In the genomic region with DNA sequence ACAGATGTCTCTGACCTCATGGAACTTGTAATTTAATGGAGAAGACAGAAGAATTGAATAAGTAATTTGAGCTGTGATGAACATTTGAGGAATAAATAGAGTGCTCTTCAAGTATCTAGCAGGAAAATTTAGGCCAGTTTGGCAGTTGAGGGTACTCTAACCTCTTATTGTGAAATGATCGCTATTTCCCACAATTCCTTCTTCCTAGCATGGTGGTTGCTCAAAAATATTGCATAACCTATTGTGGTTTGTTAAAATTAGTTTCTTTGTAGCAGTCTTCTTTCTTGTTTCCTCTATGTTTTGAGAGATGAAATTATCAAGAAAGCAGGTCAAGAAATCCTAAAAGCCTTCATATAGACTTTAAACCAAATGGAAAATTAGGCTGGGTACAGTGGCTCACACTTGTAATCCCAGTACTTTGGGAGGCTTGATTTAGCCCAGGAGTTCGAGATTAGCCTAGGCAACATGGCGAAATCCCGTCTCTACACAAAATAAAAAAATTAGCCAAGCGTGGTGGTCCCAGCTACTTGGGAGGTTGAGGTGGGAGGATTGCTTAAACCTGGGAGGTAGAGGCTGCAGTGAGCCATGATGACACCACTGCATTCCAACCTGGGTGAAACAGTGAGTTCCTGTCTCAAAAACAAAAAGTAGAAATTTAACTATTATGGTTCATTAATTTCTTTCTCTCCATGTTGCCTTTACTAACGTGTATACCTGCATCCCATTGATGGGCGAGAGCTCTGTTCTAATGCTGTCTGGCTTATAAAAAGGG, we compare ENCODE assay signal across 14 cellular contexts. TPM values are rescaled to one million over a fixed set of nuclear protein-coding genes. Genes with fewer than 3 reads are reported as not detected.
A peak's percentile ranks its signal among the peaks of the same experiment; 100 is the strongest.
DNase-seq lines count a peak whose midpoint lies in the region; ATAC-seq and TF ChIP-seq lines count a peak whose summit lies in the region.
"Had no signal": no experiment of that assay in that cellular context is flagged by ENCODE, and none has a peak within 500 bp of the region (broad histone marks: within the 10 kb centered on the region; RNA-seq: fewer than 3 reads in every experiment).

No MANE protein-coding gene starts in this region.

- H3K9me3 ChIP-seq in SJSA1 (replicated peaks) = no peaks in the 10 kb centered on the region

- H3K27me3 ChIP-seq in SJSA1 (replicated peaks) (no peaks in the 10 kb centered on the region), kidney epithelial cell (ENCODE audit: control insufficient read depth, insufficient read depth, low read length) (no peaks in the 10 kb centered on the region)
- H3K27me3 ChIP-seq: stomach had no signal

- no peak for ATAC-seq in GM21717 (IDR thresholded peaks at IDR 0.05; ENCODE audit: unreplicated experiment)

- peaks cover 33% of the 10 kb centered on the region for H3K4me1 ChIP-seq in SJSA1 (replicated peaks)
- H3K4me1 ChIP-seq: stomach had no signal

- H3K36me3 ChIP-seq in SJSA1 (no peaks in the 10 kb centered on the region), kidney epithelial cell (ENCODE audit: control insufficient read depth, insufficient read depth, low read length) (peaks cover 1% of the 10 kb centered on the region)
- H3K36me3 ChIP-seq: stomach had no signal

- peak overlapping the region; percentile 80 for H3K27ac ChIP-seq in SJSA1
- H3K27ac ChIP-seq: stomach had no signal

- peak; percentile 55 for DNase-seq in AG09309 (ENCODE audit: low read depth)
- peak; percentile 78 for DNase-seq in KBM-7
- DNase-seq in SJSA1 (ENCODE audit: low read depth in 1 of 2, low spot score in 2 of 2) = peak in 1 of 2 experiments; percentile 43
- DNase-seq in kidney epithelial cell (ENCODE audit: low read depth) = peak; percentile 53
- no peak for DNase-seq in GM19238 (ENCODE audit: insufficient read length, low spot score)
- no peak for DNase-seq in AG08396 (ENCODE audit: low spot score)
- no peak for DNase-seq in SHP77 treated with DMSO at 0.1 percent for 48 hours (lab: John Stamatoyannopoulos, UW)
- DNase-seq: activated naive CD4-positive, alpha-beta T cell treated with Interleukin-2 at 50 U/mL for 16 hours; effector CD4-positive, alpha-beta T cell; MM.1S; NCI-H2171 treated with DMSO at 0.1 percent for 48 hours; stomach; SW 1271 had no signal

- in situ Hi-C loops in KBM-7 (cut with MboI; ENCODE audit: low pct_unique_long_range_greater_than_20kb, low sequenced_read_pairs) = no loop called here

- TF ChIP-seq CTCF in AG09309 (IDR thresholded peaks at IDR 0.05; ENCODE audit: control insufficient read depth, insufficient read depth, low read depth, low read length, missing control alignments) = no peak
- TF ChIP-seq CTCF in kidney epithelial cell (IDR thresholded peaks at IDR 0.05; ENCODE audit: insufficient read depth, low read length, poor library complexity, severe bottlenecking) = no peak

- H3K4me3 ChIP-seq in AG09309 (ENCODE audit: control insufficient read depth, low read depth, low read length) = no peak overlapping the region
- H3K4me3 ChIP-seq in SJSA1 = no peak overlapping the region
- no peak overlapping the region for H3K4me3 ChIP-seq in kidney epithelial cell (ENCODE audit: low read depth, low read length)
- H3K4me3 ChIP-seq: stomach had no signal

RNA-seq across cellular contexts. Expression of a gene that starts 58.7 kb away (rescaled TPM):
- 1.3 TPM in 1 of 2 replicates, not detected in the other for total RNA-seq in SJSA1 (2014; rRNA removed; shearing (Covaris generic))
- total RNA-seq in kidney epithelial cell = 1.8 and 4.2 TPM in 2 replicates

RNA-seq across cellular contexts. Expression of a gene that starts 59.1 kb away (rescaled TPM):
- total RNA-seq in SJSA1 (2014; rRNA removed; shearing (Covaris generic)) = 18.7 and 24.6 TPM in 2 replicates
- 35.3 and 46.3 TPM in 2 replicates for total RNA-seq in kidney epithelial cell

RNA-seq across cellular contexts. Expression of a gene that starts 59.9 kb away (rescaled TPM):
- total RNA-seq in SJSA1 (2014; rRNA removed; shearing (Covaris generic)) = 184 and 254 TPM in 2 replicates
- total RNA-seq in kidney epithelial cell = 121 and 139 TPM in 2 replicates

Comparison
In these comparisons a context has a peak if more than half of its experiments do, and no peak if none do; other contexts are left out.
1. DNase-seq: peak in AG09309 (single experiment), KBM-7 (single experiment) and kidney epithelial cell (single experiment); none in GM19238 (single experiment), AG08396 (single experiment) and SHP77 treated with DMSO at 0.1 percent for 48 hours (single experiment).